12 cellular contexts compared by ENCODE assay signal in the genomic region with DNA sequence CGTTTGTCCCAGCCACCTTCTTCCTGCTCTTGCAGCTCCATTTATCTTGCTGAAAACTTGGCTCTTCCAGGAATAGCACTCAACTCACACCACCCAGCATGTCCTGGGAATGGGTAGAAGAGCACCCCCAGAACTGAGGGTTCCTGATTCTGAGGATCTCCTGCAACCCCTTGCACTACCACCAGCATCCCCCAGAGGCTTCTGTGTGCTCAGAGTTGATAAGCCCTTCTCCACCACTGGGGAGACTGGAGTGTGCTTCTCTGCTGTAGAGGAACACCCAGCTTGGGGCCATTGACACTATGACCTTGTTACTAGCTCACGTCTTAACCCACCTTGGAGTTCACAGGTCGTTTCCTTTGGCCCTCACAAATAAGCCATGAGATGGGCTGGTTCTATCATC.
A peak's percentile ranks its signal among the peaks of the same experiment; 100 is the strongest.
DNase-seq lines count a peak whose midpoint lies in the region; ATAC-seq and TF ChIP-seq lines count a peak whose summit lies in the region.
"Had no signal": no experiment of that assay in that cellular context is flagged by ENCODE, and none has a peak within 500 bp of the region (broad histone marks: within the 10 kb centered on the region; RNA-seq: fewer than 3 reads in every experiment).

No MANE protein-coding gene starts in this region.

- peaks cover 50% of the 10 kb centered on the region for H3K4me1 Mint-ChIP-seq in neural progenitor cell

- TF ChIP-seq EP300 in SK-N-SH (IDR thresholded peaks at IDR 0.05; ENCODE audit: borderline replicate concordance in 1 of 2, low read depth in 1 of 2, low read length in 1 of 2), result no peak

- H3K27me3 Mint-ChIP-seq in neural progenitor cell (ENCODE audit: insufficient read depth, low read depth), result peaks cover 20% of the 10 kb centered on the region

- no peaks in the 10 kb centered on the region for H3K36me3 Mint-ChIP-seq in neural progenitor cell
- H3K36me3 Mint-ChIP-seq: activated naive CD4-positive, alpha-beta T cell treated with anti-CD3 and anti-CD28 coated beads, Interleukin-2, amount 50 U/mL, for 72 hours had no signal

- TF ChIP-seq CTCF in SK-N-SH (IDR thresholded peaks at IDR 0.05) (no peak), HFF-Myc (IDR thresholded peaks at IDR 0.05; ENCODE audit: low read depth, low read length, missing control alignments) (peak; percentile 21), WERI-Rb-1 (IDR thresholded peaks at IDR 0.05; ENCODE audit: low read depth, low read length) (peak; percentile 62), neural progenitor cell (IDR thresholded peaks at IDR 0.05) (peak; percentile 13)

- CTCF ChIA-PET in SK-N-SH (lab: Yijun Ruan, JAX), result interaction anchor here (0.7 to 1.8 kb wide), 8 partner anchors 10 to 568 kb away, joined by 3 to 8 read pairs (median 3); no protein-coding TSS in a partner anchor

- no peak overlapping the region for H3K4me3 Mint-ChIP-seq in neural progenitor cell

- no peak overlapping the region for H2AFZ ChIP-seq in SK-N-SH (ENCODE audit: low read depth)
- H2AFZ ChIP-seq in neural progenitor cell (replicated peaks), result no peak overlapping the region

- peak overlapping the region; percentile 80 for H3K27ac Mint-ChIP-seq in neural progenitor cell
- H3K27ac Mint-ChIP-seq: activated naive CD4-positive, alpha-beta T cell treated with anti-CD3 and anti-CD28 coated beads, Interleukin-2, amount 50 U/mL, for 72 hours had no signal

- H3K27ac ChIP-seq in SK-N-SH (ENCODE audit: low read depth in 2 of 2, low read length in 1 of 2) (no peak overlapping the region), WERI-Rb-1 (no peak overlapping the region), neural progenitor cell (no peak overlapping the region)

- H3K27me3 ChIP-seq in SK-N-SH (ENCODE audit: insufficient read depth), result no peaks in the 10 kb centered on the region
- no peaks in the 10 kb centered on the region for H3K27me3 ChIP-seq in WERI-Rb-1 (ENCODE audit: insufficient read depth, low read depth, severe bottlenecking)
- H3K27me3 ChIP-seq in neural progenitor cell, result no peaks in the 10 kb centered on the region

- H3K9me3 ChIP-seq in SK-N-SH (no peaks in the 10 kb centered on the region), WERI-Rb-1 (ENCODE audit: severe bottlenecking) (no peaks in the 10 kb centered on the region), neural progenitor cell (ENCODE audit: low read depth) (no peaks in the 10 kb centered on the region)

- no peak for DNase-seq in SK-N-SH
- DNase-seq in HFF-Myc (ENCODE audit: extremely low read depth, low read depth), result no peak
- DNase-seq in WERI-Rb-1, result peak; percentile 20
- no peak for DNase-seq in neural progenitor cell (ENCODE audit: low spot score)
- no peak for DNase-seq in Ammon's horn (ENCODE audit: low spot score)
- DNase-seq in NCI-H510A treated with DMSO at 0.1 percent for 48 hours (lab: John Stamatoyannopoulos, UW), result no peak
- DNase-seq: activated CD8-positive, alpha-beta memory T cell treated with anti-CD3 and anti-CD28 coated beads for 24 hours; NCI-H446 treated with DMSO at 0.1 percent for 48 hours; retina had no signal

- H3F3A ChIP-seq in SK-N-SH (replicated peaks; ENCODE audit: insufficient read depth), result no peaks in the 10 kb centered on the region
- no peaks in the 10 kb centered on the region for H3F3A ChIP-seq in neural progenitor cell (ENCODE audit: low read depth)

- no peak for TF ChIP-seq RAD21 in SK-N-SH (IDR thresholded peaks at IDR 0.05; ENCODE audit: low read length)

- H3K9ac ChIP-seq in SK-N-SH, result no peak overlapping the region
- H3K9ac ChIP-seq in neural progenitor cell, result no peak overlapping the region

- H3K36me3 ChIP-seq in SK-N-SH (replicated peaks in 1 of 2; ENCODE audit: control insufficient read depth in 1 of 2, insufficient read depth in 2 of 2, low read length in 1 of 2) (no peaks in the 10 kb centered on the region), WERI-Rb-1 (no peaks in the 10 kb centered on the region), neural progenitor cell (no peaks in the 10 kb centered on the region)

- H3K4me3 ChIP-seq in SK-N-SH (ENCODE audit: low read depth in 2 of 2, low read length in 1 of 2) (no peak overlapping the region), HFF-Myc (replicated peaks; ENCODE audit: low read depth, low read length) (no peak overlapping the region), WERI-Rb-1 (ENCODE audit: low read depth, low read length) (no peak overlapping the region), neural progenitor cell (no peak overlapping the region)

- no peaks in the 10 kb centered on the region for H3K9me2 ChIP-seq in SK-N-SH

- H4K20me1 ChIP-seq in SK-N-SH (ENCODE audit: insufficient read depth), result no peaks in the 10 kb centered on the region
- H4K20me1 ChIP-seq in neural progenitor cell (ENCODE audit: low read depth), result no peaks in the 10 kb centered on the region

- POLR2A ChIA-PET in SK-N-SH (lab: Yijun Ruan, JAX), result no interaction called here

- peaks cover 0 to 20% of the 10 kb centered on the region in 2 experiments; a peak in 2 of 4 replicates for H3K4me1 ChIP-seq in SK-N-SH (ENCODE audit: control insufficient read depth in 1 of 2, insufficient read depth in 2 of 2, low read depth in 1 of 2, low read length in 1 of 2)
- H3K4me1 ChIP-seq in neural progenitor cell, result peaks cover 10% of the 10 kb centered on the region

- H3K4me2 ChIP-seq in SK-N-SH (no peak overlapping the region), neural progenitor cell (no peak overlapping the region)

- WGBS in SK-N-SH (ENCODE audit: low lambda C conversion rate), result 30% methylated on average over 3 of the region's 3 CpGs

- no peaks in the 10 kb centered on the region for H3K9me3 Mint-ChIP-seq in neural progenitor cell
- H3K9me3 Mint-ChIP-seq: activated naive CD4-positive, alpha-beta T cell treated with anti-CD3 and anti-CD28 coated beads, Interleukin-2, amount 50 U/mL, for 72 hours had no signal

- ATAC-seq in SK-N-SH treated with all-trans-retinoic acid at 6 μM for 48 hours (peak; percentile 43; the same call in 2 of the 3 replicates), HG02884 (IDR thresholded peaks at IDR 0.05; ENCODE audit: unreplicated experiment) (no peak)
- ATAC-seq: activated naive CD4-positive, alpha-beta T cell treated with anti-CD3 and anti-CD28 coated beads, Interleukin-2, amount 50 U/mL, for 72 hours had no signal

- H3K79me2 ChIP-seq in SK-N-SH (ENCODE audit: insufficient read depth), result no peaks in the 10 kb centered on the region
- no peaks in the 10 kb centered on the region for H3K79me2 ChIP-seq in neural progenitor cell (ENCODE audit: low read depth)

TF ChIP-seq in SK-N-SH treated with all-trans-retinoic acid at 6 μM for 48 hours, 23 proteins besides CTCF, POLR2A, EP300 and RAD21:
- TF ChIP-seq CSRNP3 (CRISPR knock-in tag; IDR thresholded peaks at IDR 0.05) (no peak), ZNF8 (CRISPR knock-in tag; IDR thresholded peaks at IDR 0.05) (no peak), TOX (CRISPR knock-in tag; IDR thresholded peaks at IDR 0.05; ENCODE audit: borderline replicate concordance) (no peak), PPARA (CRISPR knock-in tag; IDR thresholded peaks at IDR 0.05; ENCODE audit: borderline replicate concordance) (no peak), ZFP3 (CRISPR knock-in tag; IDR thresholded peaks at IDR 0.05) (no peak)

TF ChIP-seq in SK-N-SH, 30 proteins besides CTCF, POLR2A, EP300 and RAD21 (continues in another document):
- TF ChIP-seq TCF12 (IDR thresholded peaks at IDR 0.05), result no peak
- TF ChIP-seq TEAD4 (IDR thresholded peaks at IDR 0.05; ENCODE audit: borderline replicate concordance, insufficient read depth), result no peak
- no peak for TF ChIP-seq PBX3 (IDR thresholded peaks at IDR 0.05)
- no peak for TF ChIP-seq SMC3 (IDR thresholded peaks at IDR 0.05; ENCODE audit: low read depth, low read length)
- no peak for TF ChIP-seq EZH2phosphoT487 (IDR thresholded peaks at IDR 0.05; ENCODE audit: borderline replicate concordance, low read depth)
- TF ChIP-seq FOXJ3 (CRISPR knock-in tag; IDR thresholded peaks at IDR 0.05), result no peak
- TF ChIP-seq FOSL2 (IDR thresholded peaks at IDR 0.05; ENCODE audit: borderline replicate concordance, low read depth), result no peak
- TF ChIP-seq RXRA (IDR thresholded peaks at IDR 0.05; ENCODE audit: borderline replicate concordance, low read depth), result no peak
- TF ChIP-seq, protein P1, sequence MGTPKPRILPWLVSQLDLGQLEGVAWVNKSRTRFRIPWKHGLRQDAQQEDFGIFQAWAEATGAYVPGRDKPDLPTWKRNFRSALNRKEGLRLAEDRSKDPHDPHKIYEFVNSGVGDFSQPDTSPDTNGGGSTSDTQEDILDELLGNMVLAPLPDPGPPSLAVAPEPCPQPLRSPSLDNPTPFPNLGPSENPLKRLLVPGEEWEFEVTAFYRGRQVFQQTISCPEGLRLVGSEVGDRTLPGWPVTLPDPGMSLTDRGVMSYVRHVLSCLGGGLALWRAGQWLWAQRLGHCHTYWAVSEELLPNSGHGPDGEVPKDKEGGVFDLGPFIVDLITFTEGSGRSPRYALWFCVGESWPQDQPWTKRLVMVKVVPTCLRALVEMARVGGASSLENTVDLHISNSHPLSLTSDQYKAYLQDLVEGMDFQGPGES (IDR thresholded peaks at IDR 0.05; ENCODE audit: low read depth, low read length), result no peak
- no peak for TF ChIP-seq FOXM1 (IDR thresholded peaks at IDR 0.05; ENCODE audit: low read depth)
- no peak for TF ChIP-seq GATA2 (CRISPR knock-in tag; IDR thresholded peaks at IDR 0.05)
- TF ChIP-seq MAX (IDR thresholded peaks at IDR 0.05; ENCODE audit: low read depth), result no peak
- TF ChIP-seq SIN3A (IDR thresholded peaks at IDR 0.05; ENCODE audit: borderline replicate concordance, low read depth, low read length), result no peak
